In the genomic region with DNA sequence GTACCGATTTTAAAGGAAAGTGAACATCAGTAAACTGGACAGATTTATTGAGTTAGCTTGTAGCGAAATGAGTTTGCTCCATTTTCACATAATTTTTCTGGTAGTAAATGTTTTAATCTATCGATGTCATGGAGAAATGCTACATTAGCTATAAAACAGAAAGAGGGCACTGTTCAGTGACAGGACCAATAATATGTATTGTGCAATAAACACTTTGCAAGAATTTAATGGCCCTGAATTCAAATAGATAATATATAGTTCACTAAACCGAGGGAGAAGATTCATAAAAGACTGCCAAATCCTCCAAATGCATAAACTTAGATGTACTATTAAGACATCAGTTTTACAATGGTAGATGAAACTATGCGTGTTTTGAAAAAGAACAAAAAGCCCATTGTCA, we compare ENCODE assay signal across 27 cellular contexts.
"Had no signal": no experiment of that assay in that cellular context is flagged by ENCODE, and none has a peak within 500 bp of the region (broad histone marks: within the 10 kb centered on the region; RNA-seq: fewer than 3 reads in every experiment).

No MANE protein-coding gene starts in this region.

- ATAC-seq: heart left ventricle; naive thymus-derived CD8-positive, alpha-beta T cell; stimulated activated effector memory CD8-positive, alpha-beta T cell treated with anti-CD3 and anti-CD28 coated beads, Interleukin-12 subunit alpha, Interleukin-12 subunit beta, amount 100 ng/mL, for 72 hours; upper lobe of right lung had no signal

- H3K4me1 ChIP-seq: heart left ventricle, left ventricle myocardium inferior, parathyroid adenoma, right atrium auricular region, sigmoid colon, spleen, suprapubic skin, upper lobe of right lung had no signal

- H3K27ac Mint-ChIP-seq: memory B cell; naive thymus-derived CD8-positive, alpha-beta T cell; nephron progenitor cell; neural progenitor cell; progenitor cell of endocrine pancreas; stimulated activated effector memory CD8-positive, alpha-beta T cell treated with anti-CD3 and anti-CD28 coated beads, Interleukin-12 subunit alpha, Interleukin-12 subunit beta, amount 100 ng/mL, for 72 hours; stimulated activated naive CD8-positive, alpha-beta T cell treated with anti-CD3 and anti-CD28 coated beads, Interleukin-15, Interleukin-2, amounts not matched to agents 100 ng/mL and 50 ng/mL, for 24 hours had no signal

- H3K79me2 ChIP-seq: parathyroid adenoma had no signal

- H3K9ac ChIP-seq: neural progenitor cell, parathyroid adenoma had no signal

- H2AFZ ChIP-seq: neural progenitor cell, parathyroid adenoma had no signal

- H3K36me3 Mint-ChIP-seq: memory B cell; naive thymus-derived CD8-positive, alpha-beta T cell; stimulated activated effector memory CD8-positive, alpha-beta T cell treated with anti-CD3 and anti-CD28 coated beads, Interleukin-12 subunit alpha, Interleukin-12 subunit beta, amount 100 ng/mL, for 72 hours had no signal

- H3K4me3 Mint-ChIP-seq: memory B cell; naive thymus-derived CD8-positive, alpha-beta T cell; nephron progenitor cell; neural progenitor cell; stimulated activated effector memory CD8-positive, alpha-beta T cell treated with anti-CD3 and anti-CD28 coated beads, Interleukin-12 subunit alpha, Interleukin-12 subunit beta, amount 100 ng/mL, for 72 hours; stimulated activated naive CD8-positive, alpha-beta T cell treated with anti-CD3 and anti-CD28 coated beads, Interleukin-15, Interleukin-2, amounts not matched to agents 100 ng/mL and 50 ng/mL, for 24 hours had no signal

- DNase-seq: heart left ventricle; hypothalamus; islet precursor cell; left ventricle myocardium inferior; naive thymus-derived CD8-positive, alpha-beta T cell; nephron progenitor cell; occipital lobe; sigmoid colon; small intestine; spleen; stimulated activated CD4-positive, alpha-beta T cell treated with anti-CD3 and anti-CD28 coated beads, Interleukin-4, amount 100 ng/mL, for 24 hours; stimulated activated naive CD4-positive, alpha-beta T cell; tibial artery; trophoblast cell; upper lobe of right lung had no signal

- H3K27me3 Mint-ChIP-seq: memory B cell; naive thymus-derived CD8-positive, alpha-beta T cell; progenitor cell of endocrine pancreas; stimulated activated naive CD8-positive, alpha-beta T cell treated with anti-CD3 and anti-CD28 coated beads, Interleukin-15, Interleukin-2, amounts not matched to agents 100 ng/mL and 50 ng/mL, for 24 hours had no signal

- H3K4me2 ChIP-seq: neural progenitor cell had no signal

- H3K9me3 ChIP-seq: heart left ventricle, left ventricle myocardium inferior, neutrophil, right atrium auricular region, sigmoid colon, suprapubic skin, thoracic aorta, tibial artery, upper lobe of right lung had no signal

- H3K4me3 ChIP-seq: heart left ventricle, left ventricle myocardium inferior, lung, neural progenitor cell, right atrium auricular region, sigmoid colon, spleen, suprapubic skin, thoracic aorta, tibial artery, upper lobe of right lung had no signal

- H3K36me3 ChIP-seq: heart left ventricle, left ventricle myocardium inferior, neural progenitor cell, neutrophil, right atrium auricular region, sigmoid colon, spleen, suprapubic skin, thoracic aorta, tibial artery, upper lobe of right lung had no signal

- H3K9me3 Mint-ChIP-seq: nephron progenitor cell, neural progenitor cell had no signal

- H3K27me3 ChIP-seq: heart left ventricle, neural progenitor cell, neutrophil, right atrium auricular region, sigmoid colon, spleen, suprapubic skin, tibial artery, upper lobe of right lung had no signal

- H3K27ac ChIP-seq: heart left ventricle, left ventricle myocardium inferior, neural progenitor cell, neutrophil, parathyroid adenoma, right atrium auricular region, sigmoid colon, spleen, suprapubic skin, thoracic aorta, tibial artery, upper lobe of right lung had no signal

- FAIRE-seq: small intestine, urothelium cell line had no signal

- H3K4me1 Mint-ChIP-seq: memory B cell; naive thymus-derived CD8-positive, alpha-beta T cell; stimulated activated effector memory CD8-positive, alpha-beta T cell treated with anti-CD3 and anti-CD28 coated beads, Interleukin-12 subunit alpha, Interleukin-12 subunit beta, amount 100 ng/mL, for 72 hours had no signal
